ENCODE assay signal across 8 cellular contexts in genomic region chr3:29642393-29643033, GRCh38.
DNase-seq lines count a peak whose midpoint lies in the region; ATAC-seq and TF ChIP-seq lines count a peak whose summit lies in the region.

No MANE protein-coding gene starts in this region.

- WGBS in sigmoid colon, 2 donors, result 15 to 68% methylated on average over 5 of the region's 5 CpGs

- intact Hi-C loops in sigmoid colon (cut with DNase I), result loop anchor here (5.0 kb wide), 2 partner anchors 40 to 360 kb away; partner anchors contain the start of gene RBMS3

- no peak overlapping the region for H3K4me3 Mint-ChIP-seq in activated T-helper 17 cell treated with anti-CD3 and anti-CD28 coated beads, Interleukin-2, amount 50 U/mL, for 72 hours

- no peak for TF ChIP-seq EP300 in sigmoid colon (IDR thresholded peaks at IDR 0.05)

- H3K27me3 ChIP-seq in WERI-Rb-1 (ENCODE audit: insufficient read depth, low read depth, severe bottlenecking) (no peaks in the 10 kb centered on the region), cardiac muscle cell (no peaks in the 10 kb centered on the region), sigmoid colon (no peaks in the 10 kb centered on the region)

- TF ChIP-seq CTCF in WERI-Rb-1 (IDR thresholded peaks at IDR 0.05; ENCODE audit: low read depth, low read length) (no peak), cardiac muscle cell (IDR thresholded peaks at IDR 0.05; ENCODE audit: low read depth, low read length) (no peak), sigmoid colon (IDR thresholded peaks at IDR 0.05) (no peak)

- peaks cover 4% of the 10 kb centered on the region for H3K9me3 Mint-ChIP-seq in activated T-helper 17 cell treated with anti-CD3 and anti-CD28 coated beads, Interleukin-2, amount 50 U/mL, for 72 hours

- no peak overlapping the region for H3K27ac Mint-ChIP-seq in activated T-helper 17 cell treated with anti-CD3 and anti-CD28 coated beads, Interleukin-2, amount 50 U/mL, for 72 hours

- H3K4me1 Mint-ChIP-seq in activated T-helper 17 cell treated with anti-CD3 and anti-CD28 coated beads, Interleukin-2, amount 50 U/mL, for 72 hours, result no peaks in the 10 kb centered on the region

- no peak for TF ChIP-seq POLR2A in sigmoid colon (IDR thresholded peaks at IDR 0.05)

- H3K27ac ChIP-seq in WERI-Rb-1 (peak overlapping the region; percentile 63), cardiac muscle cell (peak overlapping the region; percentile 70), sigmoid colon (peak overlapping the region; percentile 34 to 82 (median 70))

- H3K9me3 ChIP-seq in WERI-Rb-1 (ENCODE audit: severe bottlenecking) (no peaks in the 10 kb centered on the region), cardiac muscle cell (ENCODE audit: low read depth) (no peaks in the 10 kb centered on the region), sigmoid colon (no peaks in the 10 kb centered on the region)

- H3K36me3 ChIP-seq in WERI-Rb-1 (no peaks in the 10 kb centered on the region), cardiac muscle cell (no peaks in the 10 kb centered on the region), sigmoid colon (no peaks in the 10 kb centered on the region)

- no peaks in the 10 kb centered on the region for H3K36me3 Mint-ChIP-seq in activated T-helper 17 cell treated with anti-CD3 and anti-CD28 coated beads, Interleukin-2, amount 50 U/mL, for 72 hours (ENCODE audit: low read depth)

- H3K4me1 ChIP-seq in cardiac muscle cell (ENCODE audit: low read depth) (peaks cover 17% of the 10 kb centered on the region), sigmoid colon (peaks cover 0 to 46% (median 32%) of the 10 kb centered on the region in 4 donors)

- H3K27me3 Mint-ChIP-seq in activated T-helper 17 cell treated with anti-CD3 and anti-CD28 coated beads, Interleukin-2, amount 50 U/mL, for 72 hours, result no peaks in the 10 kb centered on the region

- no peak overlapping the region for H3K4me3 ChIP-seq in WERI-Rb-1 (ENCODE audit: low read depth, low read length)
- H3K4me3 ChIP-seq in cardiac muscle cell, result no peak overlapping the region
- H3K4me3 ChIP-seq in sigmoid colon, result no peak overlapping the region

- no peak for ATAC-seq in activated T-helper 17 cell treated with anti-CD3 and anti-CD28 coated beads, Interleukin-2, amount 50 U/mL, for 72 hours (replicated peaks)

- DNase-seq in ELR (ENCODE audit: low read depth) (peak; percentile 27), WERI-Rb-1 (peak; percentile 65), cardiac muscle cell (ENCODE audit: low read depth in 1 of 2, low spot score in 1 of 2) (peak in 1 of 2 donors; percentile 64), sigmoid colon (no peak), NCI-H1930 (lab: John Stamatoyannopoulos, UW) (no peak), DMS53 treated with DMSO at 0.1 percent for 48 hours (lab: John Stamatoyannopoulos, UW; ENCODE audit: unreplicated experiment) (no peak)
- no peak for DNase-seq in stimulated activated CD4-positive, alpha-beta T cell treated with anti-CD3 and anti-CD28 coated beads, Interleukin-4, amount 100 ng/mL, for 1 hour

Comparison
In these comparisons a context has a peak if more than half of its experiments do, and no peak if none do; other contexts are left out.
1. DNase-seq: peak in ELR (single experiment) and WERI-Rb-1 (single experiment); none in sigmoid colon (single experiment), NCI-H1930 (0 of 2), DMS53 treated with DMSO at 0.1 percent for 48 hours (single experiment) and stimulated activated CD4-positive, alpha-beta T cell treated with anti-CD3 and anti-CD28 coated beads, Interleukin-4, amount 100 ng/mL, for 1 hour (single experiment).
2. Peak in every context shown above with its lines, with median percentiles within 50 percentile points of each other: H3K27ac ChIP-seq.